In the genomic region with DNA sequence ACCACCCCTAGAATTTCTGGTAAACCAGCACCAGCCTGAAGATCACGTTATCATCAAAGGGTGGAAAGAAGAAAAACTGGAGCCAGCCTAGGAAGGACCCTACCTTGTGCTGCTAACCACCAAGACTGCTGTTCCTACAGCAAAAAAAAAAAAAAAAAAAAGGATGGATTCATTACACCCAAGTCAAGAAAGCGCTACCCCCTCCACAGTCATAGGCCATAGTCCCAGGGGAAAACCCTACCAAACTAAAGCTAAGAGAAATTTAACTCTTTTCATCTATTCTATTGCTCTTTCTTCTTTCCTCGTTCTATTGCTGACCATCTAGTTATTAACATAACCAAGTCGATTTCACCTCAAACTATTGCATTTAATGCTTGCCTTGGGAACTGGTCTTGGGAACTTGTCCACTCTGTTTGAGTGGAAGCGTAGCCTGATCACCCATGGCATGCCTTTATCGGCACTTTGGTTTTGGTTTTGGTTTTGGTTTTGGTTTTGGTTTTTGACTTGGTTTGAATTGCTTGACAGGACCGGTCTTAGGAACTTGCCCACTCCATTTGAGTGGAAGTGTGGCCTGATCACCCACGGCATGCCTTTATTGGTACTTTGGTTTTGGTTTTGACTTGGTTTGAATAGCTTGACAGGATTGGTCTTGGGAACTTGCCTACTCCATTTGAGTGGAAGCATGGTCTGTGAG, we compare ENCODE assay signal across 8 cellular contexts. TPM values are rescaled to one million over a fixed set of nuclear protein-coding genes. Genes with fewer than 3 reads are reported as not detected.
DNase-seq lines count a peak whose midpoint lies in the region; ATAC-seq and TF ChIP-seq lines count a peak whose summit lies in the region.
"Not testable (repeated sequence)": the region's sequence is repeated elsewhere in the genome, so short reads cannot be mapped to it uniquely, and the experiment has no call there.

No MANE protein-coding gene starts in this region.

- not testable (repeated sequence) for H3K9me3 Mint-ChIP-seq in activated naive CD4-positive, alpha-beta T cell treated with anti-CD3 and anti-CD28 coated beads, Interleukin-2, amount 10 ng/mL, durations not matched to agents 7 days and 5 days

- H3K27me3 Mint-ChIP-seq in activated naive CD4-positive, alpha-beta T cell treated with anti-CD3 and anti-CD28 coated beads, Interleukin-2, amount 10 ng/mL, durations not matched to agents 7 days and 5 days = not testable (repeated sequence)

- not testable (repeated sequence) for H3K9me2 ChIP-seq in OCI-LY7 (ENCODE audit: insufficient read depth, low read length)

- peak; percentile 26 for DNase-seq in GM12865 (ENCODE audit: low read depth)
- not testable (repeated sequence) for DNase-seq in OCI-LY7 (ENCODE audit: low spot score); activated naive CD4-positive, alpha-beta T cell treated with anti-CD3 and anti-CD28 coated beads, Interleukin-2, amount 10 ng/mL, durations not matched to agents 7 days and 5 days; stimulated activated naive CD8-positive, alpha-beta T cell treated with anti-CD3 and anti-CD28 coated beads, Interleukin-15, Interleukin-2, amounts not matched to agents 100 U/mL and 50 U/mL, for 24 hours
- peak; percentile 8 for DNase-seq in activated CD4-positive, alpha-beta T cell treated with anti-CD3 and anti-CD28 coated beads for 48 hours

- H2AFZ ChIP-seq in OCI-LY7 (ENCODE audit: low read length) = not testable (repeated sequence)

- not testable (repeated sequence) for H3K79me2 ChIP-seq in OCI-LY7 (ENCODE audit: insufficient read depth, low read depth, low read length)

- not testable (repeated sequence) for H3K36me3 ChIP-seq in OCI-LY7 (ENCODE audit: insufficient read depth, low read length); liver (ENCODE audit: control insufficient read depth in 4 of 4, insufficient read depth in 3 of 4, low read depth in 1 of 4, low read length in 3 of 4)

- POLR2A ChIA-PET in OCI-LY7 (lab: Charles Lee) = interaction anchor here (0.7 kb wide), 1 partner anchor 100 kb away, joined by 4 read pairs; no protein-coding TSS in a partner anchor

- intact Hi-C loops in OCI-LY7 (cut with micrococcal nuclease; ENCODE audit: unreplicated experiment) = not testable (repeated sequence)

- not testable (repeated sequence) for BruUV-seq in OCI-LY7 (replicated peaks; lab: Mats Ljungman, UMichigan)

- H3K27ac ChIP-seq in OCI-LY7 (ENCODE audit: low read depth, low read length, poor library complexity, severe bottlenecking) = not testable (repeated sequence)
- peak overlapping the region; percentile 35 to 54 for H3K27ac ChIP-seq in liver (ENCODE audit: low read depth in 1 of 2, low read length in 2 of 2)

- CTCF ChIA-PET in OCI-LY7 (lab: Charles Lee; ENCODE audit: unreplicated experiment); activated naive CD4-positive, alpha-beta T cell treated with anti-CD3 and anti-CD28 coated beads, Interleukin-2, amount 10 ng/mL, durations not matched to agents 7 days and 5 days (lab: Charles Lee): not testable (repeated sequence)

- peak overlapping the region; percentile 2 for H3K4me3 Mint-ChIP-seq in activated naive CD4-positive, alpha-beta T cell treated with anti-CD3 and anti-CD28 coated beads, Interleukin-2, amount 10 ng/mL, durations not matched to agents 7 days and 5 days

- H3K27me3 ChIP-seq in liver (ENCODE audit: control insufficient read depth in 4 of 4, insufficient read depth in 4 of 4, low read length in 3 of 4) = not testable (repeated sequence)

- H3K4me3 ChIP-seq in GM12865 (ENCODE audit: low read depth, low read length); OCI-LY7 (ENCODE audit: low read depth, low read length, poor library complexity, severe bottlenecking): not testable (repeated sequence)
- H3K4me3 ChIP-seq in liver (ENCODE audit: low read depth in 1 of 3, low read length in 3 of 3) = peak overlapping the region in 1 of 3 donors; percentile 0

- not testable (repeated sequence) for H4K20me1 ChIP-seq in OCI-LY7 (ENCODE audit: insufficient read depth, low read length)

- not testable (repeated sequence) for H3K9me3 ChIP-seq in OCI-LY7 (ENCODE audit: low read length); liver (ENCODE audit: control insufficient read depth in 4 of 4, low read length in 3 of 4)

- ATAC-seq in GM19467 (IDR thresholded peaks at IDR 0.05; ENCODE audit: unreplicated experiment) = peak; percentile 79
- peak; percentile 62 for ATAC-seq in HG03159 (IDR thresholded peaks at IDR 0.05; ENCODE audit: unreplicated experiment)
- ATAC-seq in stimulated activated naive CD8-positive, alpha-beta T cell treated with anti-CD3 and anti-CD28 coated beads, Interleukin-15, Interleukin-2, amounts not matched to agents 100 U/mL and 50 U/mL, for 24 hours = peak; percentile 40

- H3K4me2 ChIP-seq in OCI-LY7 (ENCODE audit: low read length) = peak overlapping the region; percentile 26; the same call in 1 of the 2 replicates

- not testable (repeated sequence) for H3K4me1 ChIP-seq in OCI-LY7 (ENCODE audit: insufficient read depth, low read length, poor library complexity, severe bottlenecking)
- peaks cover 4 to 24% (median 16%) of the 10 kb centered on the region in 4 donors for H3K4me1 ChIP-seq in liver (ENCODE audit: control insufficient read depth in 4 of 4, insufficient read depth in 4 of 4, low read length in 3 of 4)

- H3K9ac ChIP-seq in liver (ENCODE audit: low read depth in 1 of 2, low read length in 2 of 2) = not testable (repeated sequence)

- H3K27ac Mint-ChIP-seq in activated naive CD4-positive, alpha-beta T cell treated with anti-CD3 and anti-CD28 coated beads, Interleukin-2, amount 10 ng/mL, durations not matched to agents 7 days and 5 days = not testable (repeated sequence)

- not testable (repeated sequence) for TF ChIP-seq RAD21 in liver (IDR thresholded peaks at IDR 0.05)

- H3K4me1 Mint-ChIP-seq in activated naive CD4-positive, alpha-beta T cell treated with anti-CD3 and anti-CD28 coated beads, Interleukin-2, amount 10 ng/mL, durations not matched to agents 7 days and 5 days = peaks cover 15% of the 10 kb centered on the region

- not testable (repeated sequence) for H3K36me3 Mint-ChIP-seq in activated naive CD4-positive, alpha-beta T cell treated with anti-CD3 and anti-CD28 coated beads, Interleukin-2, amount 10 ng/mL, durations not matched to agents 7 days and 5 days

- TF ChIP-seq CTCF in GM12865 (IDR thresholded peaks at IDR 0.05; ENCODE audit: insufficient read depth, low read depth, low read length, missing control alignments); OCI-LY7 (conservative IDR thresholded peaks at IDR 0.05; ENCODE audit: low read length); liver (IDR thresholded peaks at IDR 0.05; ENCODE audit: low read depth, low read length, missing input control): not testable (repeated sequence)

- 64% methylated on average over 8 of the region's 8 CpGs for WGBS in liver

RNA-seq across cellular contexts. Expression of gene NAPEPLD, which starts 6.6 kb away (rescaled TPM):
- 8.5 and 13.5 TPM in 2 replicates for total RNA-seq in OCI-LY7 (2014; rRNA removed; shearing (Covaris generic))
- total RNA-seq in OCI-LY7 (2022) = 15.4 and 15.9 TPM in 2 replicates
- total RNA-seq in liver = 10 to 100 TPM; 20.7 to 31.9 TPM
- polyA plus RNA-seq in liver = 10 to 100 TPM in 1 of 2 donors, 1 to 10 TPM in 1; 4.4 to 15.6 TPM
